In the genomic region with DNA sequence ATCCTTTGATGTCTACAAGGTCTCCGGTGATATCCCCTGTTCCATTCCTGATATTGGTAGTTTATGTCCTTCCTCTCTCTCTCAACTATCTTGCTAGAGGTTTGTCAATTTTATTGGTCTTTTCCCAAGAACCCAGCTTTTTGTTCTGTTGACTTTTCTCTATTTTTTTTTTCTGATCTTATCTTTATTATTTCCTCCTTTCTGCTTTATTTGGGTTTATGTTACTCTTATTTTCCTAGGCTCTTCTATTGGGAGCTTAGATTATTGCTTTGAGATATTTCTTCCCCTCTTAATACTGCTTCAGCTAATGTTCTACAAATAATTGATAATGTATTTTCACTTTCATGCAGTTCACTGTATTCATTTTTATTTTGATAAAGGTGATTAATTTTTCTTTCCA, we compare ENCODE assay signal across 26 cellular contexts.
"Had no signal": no experiment of that assay in that cellular context is flagged by ENCODE, and none has a peak within 500 bp of the region (broad histone marks: within the 10 kb centered on the region; RNA-seq: fewer than 3 reads in every experiment).

No MANE protein-coding gene starts in this region.

- H3K4me3 ChIP-seq: esophagus muscularis mucosa, gastroesophageal sphincter, heart left ventricle, hepatocyte, lung, mucosa of descending colon, pancreas, right lobe of liver, suprapubic skin, transverse colon, upper lobe of right lung, uterus had no signal

- H3K36me3 ChIP-seq: esophagus muscularis mucosa, gastroesophageal sphincter, heart left ventricle, neutrophil, pancreas, right lobe of liver, suprapubic skin, transverse colon, upper lobe of right lung, uterus had no signal

- H3K79me2 ChIP-seq: hepatocyte had no signal

- ATAC-seq: foreskin keratinocyte; gastroesophageal sphincter; heart left ventricle; left lobe of liver; mucosa of descending colon; natural killer cell treated with Interleukin-12 subunit alpha and Interleukin-12 subunit beta and Interleukin-15 and Interleukin-18, amount 100 ng/mL, for 72 hours; pancreas; right lobe of liver; stimulated activated naive CD8-positive, alpha-beta T cell treated with anti-CD3 and anti-CD28 coated beads, Interleukin-15, amount 100 ng/mL, for 72 hours; upper lobe of right lung had no signal

- H3K27ac ChIP-seq: esophagus muscularis mucosa, foreskin keratinocyte, gastroesophageal sphincter, heart left ventricle, hepatocyte, neutrophil, pancreas, right lobe of liver, suprapubic skin, transverse colon, upper lobe of right lung, uterus had no signal

- H3K4me2 ChIP-seq: hepatocyte had no signal

- FAIRE-seq: endothelial cell of umbilical vein, kidney, pancreas, small intestine had no signal

- H3K27me3 ChIP-seq: esophagus muscularis mucosa, foreskin keratinocyte, gastroesophageal sphincter, hepatocyte, neutrophil, pancreas, right lobe of liver, suprapubic skin, transverse colon, upper lobe of right lung, uterus had no signal

- H2AFZ ChIP-seq: hepatocyte had no signal

- H3K9me3 ChIP-seq: esophagus muscularis mucosa, gastroesophageal sphincter, heart left ventricle, mucosa of descending colon, neutrophil, pancreas, right lobe of liver, suprapubic skin, transverse colon, upper lobe of right lung, uterus had no signal

- DNase-seq: dermis blood vessel endothelial cell; effector memory CD4-positive, alpha-beta T cell; foreskin keratinocyte; heart left ventricle; kidney; mucosa of descending colon; naive B cell; pancreas; right lobe of liver; small intestine; stimulated activated CD4-positive, alpha-beta T cell treated with anti-CD3 and anti-CD28 coated beads, Interleukin-15, amount 100 ng/mL, for 24 hours; stimulated activated CD4-positive, alpha-beta T cell treated with anti-CD3 and anti-CD28 coated beads, Interleukin-2, amount 100 ng/mL, for 48 hours; stimulated activated naive CD4-positive, alpha-beta T cell; stimulated activated naive CD8-positive, alpha-beta T cell treated with anti-CD3 and anti-CD28 coated beads, Interleukin-15, amount 100 ng/mL, for 72 hours; transverse colon; upper lobe of right lung; uterus had no signal

- H3K4me1 ChIP-seq: esophagus muscularis mucosa, foreskin keratinocyte, gastroesophageal sphincter, heart left ventricle, pancreas, right lobe of liver, suprapubic skin, transverse colon, upper lobe of right lung, uterus had no signal
